29 cellular contexts compared by ENCODE assay signal in the genomic region with DNA sequence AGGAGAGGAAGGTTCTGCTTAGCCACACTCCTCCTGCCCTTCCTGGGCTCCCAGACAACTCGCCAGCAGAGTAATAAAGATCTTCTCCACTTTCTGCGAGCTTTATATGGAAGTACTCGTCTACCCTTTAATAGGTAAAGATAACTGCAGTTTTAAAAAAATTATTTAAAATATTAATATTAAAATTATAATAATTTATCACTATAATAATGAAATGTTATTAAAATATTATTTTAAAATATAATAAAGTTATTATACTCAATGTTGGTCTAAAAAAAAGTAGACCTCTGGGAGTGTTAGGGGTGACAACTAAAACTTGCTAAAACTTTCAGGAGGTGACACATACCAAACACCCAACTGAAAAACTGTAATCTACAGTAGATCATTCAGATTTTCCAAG.
"Had no signal": no experiment of that assay in that cellular context is flagged by ENCODE, and none has a peak within 500 bp of the region (broad histone marks: within the 10 kb centered on the region; RNA-seq: fewer than 3 reads in every experiment).

No MANE protein-coding gene starts in this region.

- H3K4me1 ChIP-seq: stomach, suprapubic skin, testis, thyroid gland, tibial artery, tibial nerve, transverse colon, upper lobe of left lung, upper lobe of right lung, uterus, vagina had no signal

- H3K9me3 Mint-ChIP-seq: stimulated activated effector memory CD8-positive, alpha-beta T cell treated with anti-CD3 and anti-CD28 coated beads, Interleukin-12 subunit alpha, Interleukin-12 subunit beta, amount 100 ng/mL, for 72 hours; stimulated activated memory B cell treated with anti-CD40 and anti-IgM and Interleukin-4, amounts not matched to agents 10 μg/mL and 1 μg/mL and 100 μg/mL, for 72 hours; stimulated activated naive B cell treated with anti-CD40 and anti-IgM and Interleukin-4, amounts not matched to agents 10 μg/mL and 1 μg/mL and 100 μg/mL, for 72 hours; stimulated activated naive CD8-positive, alpha-beta T cell treated with anti-CD3 and anti-CD28 coated beads, Interleukin-15, amount 100 ng/mL, for 72 hours; stimulated activated naive CD8-positive, alpha-beta T cell treated with anti-CD3 and anti-CD28 coated beads, Interleukin-15, Interleukin-2, amounts not matched to agents 100 ng/mL and 50 ng/mL, for 24 hours had no signal

- H3K36me3 Mint-ChIP-seq: stimulated activated effector memory CD8-positive, alpha-beta T cell treated with anti-CD3 and anti-CD28 coated beads, Interleukin-12 subunit alpha, Interleukin-12 subunit beta, amount 100 ng/mL, for 72 hours; stimulated activated memory B cell treated with anti-CD40 and anti-IgM and Interleukin-4, amounts not matched to agents 10 μg/mL and 1 μg/mL and 100 μg/mL, for 72 hours; stimulated activated naive B cell treated with anti-CD40 and anti-IgM and Interleukin-4, amounts not matched to agents 10 μg/mL and 1 μg/mL and 100 μg/mL, for 72 hours; type B pancreatic cell had no signal

- DNase-seq: stimulated activated CD4-positive, alpha-beta T cell treated with anti-CD3 and anti-CD28 coated beads, Interleukin-2, amount 100 ng/mL, for 48 hours; stimulated activated CD4-positive, alpha-beta T cell treated with anti-CD3 and anti-CD28 coated beads, Interleukin-4, amount 100 ng/mL, for 1 hour; stimulated activated CD4-positive, alpha-beta T cell treated with anti-CD3 and anti-CD28 coated beads, Interleukin-4, amount 100 ng/mL, for 24 hours; stimulated activated CD4-positive, alpha-beta T cell treated with anti-CD3 and anti-CD28 coated beads, Interleukin-4, amount 100 ng/mL, for 4 hours; stimulated activated CD8-positive, alpha-beta memory T cell treated with anti-CD3 and anti-CD28 coated beads, Interleukin-4, amount 100 ng/mL, for 48 hours; stimulated activated naive B cell treated with anti-CD40 and anti-IgM and Interleukin-4, amounts not matched to agents 10 μg/mL and 1 μg/mL and 100 μg/mL, for 72 hours; stimulated activated naive CD4-positive, alpha-beta T cell; stimulated activated naive CD4-positive, alpha-beta T cell treated with Interleukin-2 at 50 U/mL for 16 hours; stimulated activated naive CD8-positive, alpha-beta T cell treated with anti-CD3 and anti-CD28 coated beads, Interleukin-15, amount 100 ng/mL, for 72 hours; stimulated activated naive CD8-positive, alpha-beta T cell treated with anti-CD3 and anti-CD28 coated beads, Interleukin-15, Interleukin-2, amounts not matched to agents 100 U/mL and 50 U/mL, for 24 hours; stomach; substantia nigra; testis; thyroid gland; tibial artery; transverse colon; trophoblast cell; upper lobe of left lung; upper lobe of right lung; uterus had no signal

- ATAC-seq: stimulated activated effector memory CD8-positive, alpha-beta T cell treated with anti-CD3 and anti-CD28 coated beads, Interleukin-12 subunit alpha, Interleukin-12 subunit beta, amount 100 ng/mL, for 72 hours; stimulated activated memory B cell treated with anti-CD40 and anti-IgM and Interleukin-4, amounts not matched to agents 10 μg/mL and 1 μg/mL and 100 μg/mL, for 72 hours; stimulated activated naive B cell treated with anti-CD40 and anti-IgM and Interleukin-4, amounts not matched to agents 10 μg/mL and 1 μg/mL and 100 μg/mL, for 72 hours; stimulated activated naive CD8-positive, alpha-beta T cell treated with anti-CD3 and anti-CD28 coated beads, Interleukin-15, amount 100 ng/mL, for 72 hours; stimulated activated naive CD8-positive, alpha-beta T cell treated with anti-CD3 and anti-CD28 coated beads, Interleukin-15, Interleukin-2, amounts not matched to agents 100 U/mL and 50 U/mL, for 24 hours; upper lobe of right lung had no signal

- H3K9me3 ChIP-seq: stomach, suprapubic skin, testis, thoracic aorta, thyroid gland, tibial artery, tibial nerve, transverse colon, upper lobe of left lung, upper lobe of right lung, uterus, vagina had no signal

- H3K27ac Mint-ChIP-seq: stimulated activated effector memory CD8-positive, alpha-beta T cell treated with anti-CD3 and anti-CD28 coated beads, Interleukin-12 subunit alpha, Interleukin-12 subunit beta, amount 100 ng/mL, for 72 hours; stimulated activated memory B cell treated with anti-CD40 and anti-IgM and Interleukin-4, amounts not matched to agents 10 μg/mL and 1 μg/mL and 100 μg/mL, for 72 hours; stimulated activated naive B cell treated with anti-CD40 and anti-IgM and Interleukin-4, amounts not matched to agents 10 μg/mL and 1 μg/mL and 100 μg/mL, for 72 hours; stimulated activated naive CD8-positive, alpha-beta T cell treated with anti-CD3 and anti-CD28 coated beads, Interleukin-15, amount 100 ng/mL, for 72 hours; stimulated activated naive CD8-positive, alpha-beta T cell treated with anti-CD3 and anti-CD28 coated beads, Interleukin-15, Interleukin-2, amounts not matched to agents 100 ng/mL and 50 ng/mL, for 24 hours; type B pancreatic cell had no signal

- H3K4me3 ChIP-seq: stomach, suprapubic skin, testis, thoracic aorta, thyroid gland, tibial artery, tibial nerve, transverse colon, upper lobe of left lung, upper lobe of right lung, uterus, vagina had no signal

- H3K36me3 ChIP-seq: stomach, suprapubic skin, thoracic aorta, thyroid gland, tibial artery, tibial nerve, transverse colon, upper lobe of left lung, upper lobe of right lung, uterus, vagina had no signal

- FAIRE-seq: urothelium cell line had no signal

- H3K27ac ChIP-seq: stomach, suprapubic skin, testis, thoracic aorta, thyroid gland, tibial artery, transverse colon, upper lobe of left lung, upper lobe of right lung, uterus, vagina had no signal

- H3K4me3 Mint-ChIP-seq: stimulated activated effector memory CD8-positive, alpha-beta T cell treated with anti-CD3 and anti-CD28 coated beads, Interleukin-12 subunit alpha, Interleukin-12 subunit beta, amount 100 ng/mL, for 72 hours; stimulated activated memory B cell treated with anti-CD40 and anti-IgM and Interleukin-4, amounts not matched to agents 10 μg/mL and 1 μg/mL and 100 μg/mL, for 72 hours; stimulated activated naive B cell treated with anti-CD40 and anti-IgM and Interleukin-4, amounts not matched to agents 10 μg/mL and 1 μg/mL and 100 μg/mL, for 72 hours; stimulated activated naive CD8-positive, alpha-beta T cell treated with anti-CD3 and anti-CD28 coated beads, Interleukin-15, amount 100 ng/mL, for 72 hours; stimulated activated naive CD8-positive, alpha-beta T cell treated with anti-CD3 and anti-CD28 coated beads, Interleukin-15, Interleukin-2, amounts not matched to agents 100 ng/mL and 50 ng/mL, for 24 hours; type B pancreatic cell had no signal

- H3K27me3 ChIP-seq: stomach, testis, thyroid gland, tibial nerve, transverse colon, upper lobe of left lung, uterus, vagina had no signal

- H3K4me1 Mint-ChIP-seq: stimulated activated effector memory CD8-positive, alpha-beta T cell treated with anti-CD3 and anti-CD28 coated beads, Interleukin-12 subunit alpha, Interleukin-12 subunit beta, amount 100 ng/mL, for 72 hours; stimulated activated memory B cell treated with anti-CD40 and anti-IgM and Interleukin-4, amounts not matched to agents 10 μg/mL and 1 μg/mL and 100 μg/mL, for 72 hours; stimulated activated naive B cell treated with anti-CD40 and anti-IgM and Interleukin-4, amounts not matched to agents 10 μg/mL and 1 μg/mL and 100 μg/mL, for 72 hours; stimulated activated naive CD8-positive, alpha-beta T cell treated with anti-CD3 and anti-CD28 coated beads, Interleukin-15, amount 100 ng/mL, for 72 hours had no signal
